In the genomic region with DNA sequence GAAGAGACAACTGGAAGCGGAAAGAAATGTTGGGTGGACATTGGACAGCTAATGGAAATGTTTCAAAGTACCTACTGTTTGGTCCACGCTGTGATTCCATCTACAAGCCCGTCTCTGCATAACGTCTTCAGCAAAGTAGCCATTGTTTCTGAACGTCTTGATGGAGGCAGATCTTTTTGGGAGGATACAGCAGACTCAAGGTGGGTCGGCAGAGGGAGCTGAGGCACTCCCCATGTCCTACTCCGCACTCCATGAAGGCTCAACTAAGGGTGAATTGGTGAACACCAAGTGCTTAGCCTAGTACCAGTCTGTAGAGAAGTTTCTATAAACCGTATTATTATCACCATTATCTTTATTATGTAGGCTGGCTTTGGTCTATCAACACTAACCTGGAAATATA, we compare ENCODE assay signal across 33 cellular contexts.
"Had no signal": no experiment of that assay in that cellular context is flagged by ENCODE, and none has a peak within 500 bp of the region (broad histone marks: within the 10 kb centered on the region; RNA-seq: fewer than 3 reads in every experiment).

No MANE protein-coding gene starts in this region.

- H3K36me3 ChIP-seq: ascending aorta, breast epithelium, cardiac muscle cell, esophagus squamous epithelium, gastroesophageal sphincter, WERI-Rb-1 had no signal

- H3K4me1 Mint-ChIP-seq: activated B cell treated with CpG ODN at 0.5 μM for 24 hours, T-helper 17 cell had no signal

- ATAC-seq: activated CD4-positive, CD25-positive, alpha-beta regulatory T cell treated with anti-CD3 and anti-CD28 coated beads, Interleukin-2, amount 50 U/mL, for 24 hours; activated naive CD4-positive, alpha-beta T cell treated with anti-CD3 and anti-CD28 coated beads, Interleukin-2, amount 50 U/mL, for 72 hours; activated T-cell treated with anti-CD3 and anti-CD28 coated beads, Interleukin-2, amount 50 U/mL, for 72 hours; gastroesophageal sphincter; T-helper 17 cell had no signal

- H3K4me1 ChIP-seq: ascending aorta, breast epithelium, esophagus squamous epithelium, gastroesophageal sphincter had no signal

- H3K27ac Mint-ChIP-seq: activated B cell treated with CpG ODN at 0.5 μM for 24 hours; activated CD4-positive, alpha-beta memory T cell treated with anti-CD3 and anti-CD28 coated beads, Interleukin-2, amount 10 ng/mL, durations not matched to agents 7 days and 5 days; activated CD4-positive, alpha-beta T cell treated with anti-CD3 and anti-CD28 coated beads, Interleukin-2, amount 10 ng/mL, durations not matched to agents 7 days and 5 days; activated naive CD4-positive, alpha-beta T cell treated with anti-CD3 and anti-CD28 coated beads, Interleukin-2, amount 10 ng/mL, durations not matched to agents 7 days and 5 days; activated naive CD4-positive, alpha-beta T cell treated with anti-CD3 and anti-CD28 coated beads, Interleukin-2, amount 50 U/mL, for 72 hours; activated naive CD8-positive, alpha-beta T cell treated with anti-CD3 and anti-CD28 coated beads, Interleukin-2, amount 10 ng/mL, durations not matched to agents 7 days and 5 days; activated T-cell treated with anti-CD3 and anti-CD28 coated beads, Interleukin-2, amount 50 U/mL, for 24 hours; activated T-cell treated with anti-CD3 and anti-CD28 coated beads, Interleukin-2, amount 50 U/mL, for 72 hours; dendritic cell treated with granulocyte-macrophage colony-stimulating factor and Interleukin-4, amounts not matched to agents 40 ng/mL and 50 ng/mL, for 4 days; T-helper 17 cell; T-helper 2 cell treated with Interferon-gamma antibody and Interleukin-4, amounts not matched to agents 5 μg/mL and 100 μg/mL, for 36 hours had no signal

- H3K36me3 Mint-ChIP-seq: activated naive CD4-positive, alpha-beta T cell treated with anti-CD3 and anti-CD28 coated beads, Interleukin-2, amount 10 ng/mL, durations not matched to agents 7 days and 5 days; activated naive CD8-positive, alpha-beta T cell treated with anti-CD3 and anti-CD28 coated beads, Interleukin-2, amount 10 ng/mL, durations not matched to agents 7 days and 5 days; brain had no signal

- H3K9me3 Mint-ChIP-seq: activated B cell treated with CpG ODN at 0.5 μM for 24 hours; activated CD4-positive, alpha-beta memory T cell treated with anti-CD3 and anti-CD28 coated beads, Interleukin-2, amount 10 ng/mL, durations not matched to agents 7 days and 5 days; activated CD4-positive, alpha-beta T cell treated with anti-CD3 and anti-CD28 coated beads, Interleukin-2, amount 10 ng/mL, durations not matched to agents 7 days and 5 days; activated naive CD4-positive, alpha-beta T cell treated with anti-CD3 and anti-CD28 coated beads, Interleukin-2, amount 10 ng/mL, durations not matched to agents 7 days and 5 days; activated naive CD4-positive, alpha-beta T cell treated with anti-CD3 and anti-CD28 coated beads, Interleukin-2, amount 50 U/mL, for 72 hours; activated naive CD8-positive, alpha-beta T cell treated with anti-CD3 and anti-CD28 coated beads, Interleukin-2, amount 10 ng/mL, durations not matched to agents 7 days and 5 days; activated T-cell treated with anti-CD3 and anti-CD28 coated beads, Interleukin-2, amount 50 U/mL, for 24 hours; activated T-cell treated with anti-CD3 and anti-CD28 coated beads, Interleukin-2, amount 50 U/mL, for 72 hours; brain; dendritic cell treated with granulocyte-macrophage colony-stimulating factor and Interleukin-4, amounts not matched to agents 40 ng/mL and 50 ng/mL, for 4 days; T-helper 2 cell treated with Interferon-gamma antibody and Interleukin-4, amounts not matched to agents 5 μg/mL and 100 μg/mL, for 36 hours had no signal

- H3K4me3 Mint-ChIP-seq: activated B cell treated with CpG ODN at 0.5 μM for 24 hours; activated CD4-positive, alpha-beta memory T cell treated with anti-CD3 and anti-CD28 coated beads, Interleukin-2, amount 10 ng/mL, durations not matched to agents 7 days and 5 days; activated CD4-positive, alpha-beta T cell treated with anti-CD3 and anti-CD28 coated beads, Interleukin-2, amount 10 ng/mL, durations not matched to agents 7 days and 5 days; activated naive CD4-positive, alpha-beta T cell treated with anti-CD3 and anti-CD28 coated beads, Interleukin-2, amount 10 ng/mL, durations not matched to agents 7 days and 5 days; activated naive CD8-positive, alpha-beta T cell treated with anti-CD3 and anti-CD28 coated beads, Interleukin-2, amount 10 ng/mL, durations not matched to agents 7 days and 5 days; activated T-cell treated with anti-CD3 and anti-CD28 coated beads, Interleukin-2, amount 50 U/mL, for 24 hours; brain; dendritic cell treated with granulocyte-macrophage colony-stimulating factor and Interleukin-4, amounts not matched to agents 40 ng/mL and 50 ng/mL, for 4 days; T-helper 17 cell; T-helper 2 cell treated with Interferon-gamma antibody and Interleukin-4, amounts not matched to agents 5 μg/mL and 100 μg/mL, for 36 hours had no signal

- H3K27me3 ChIP-seq: ascending aorta, breast epithelium, cardiac muscle cell, dorsolateral prefrontal cortex had no signal

- H3K4me3 ChIP-seq: ascending aorta, breast epithelium, cardiac muscle cell, coronary artery, dorsolateral prefrontal cortex, esophagus squamous epithelium, gastroesophageal sphincter had no signal

- H3K27ac ChIP-seq: ascending aorta, breast epithelium, cardiac muscle cell, coronary artery, esophagus squamous epithelium, gastroesophageal sphincter, WERI-Rb-1 had no signal

- H3K9me3 ChIP-seq: ascending aorta, breast epithelium, esophagus squamous epithelium, gastroesophageal sphincter had no signal

- DNase-seq: activated B cell treated with CpG ODN at 0.5 μM for 24 hours; activated CD4-positive, alpha-beta memory T cell treated with anti-CD3 and anti-CD28 coated beads, Interleukin-2, amount 10 ng/mL, durations not matched to agents 7 days and 5 days; activated CD4-positive, alpha-beta T cell treated with anti-CD3 and anti-CD28 coated beads, Interleukin-2, amount 10 ng/mL, durations not matched to agents 7 days and 5 days; activated CD4-positive, alpha-beta T cell treated with anti-CD3 and anti-CD28 coated beads, Interleukin-2, amount 50 U/mL, for 4 hours; activated CD8-positive, alpha-beta memory T cell treated with anti-CD3 and anti-CD28 coated beads, Interleukin-2, amount 50 U/mL, for 48 hours; activated gamma-delta T cell; activated naive CD4-positive, alpha-beta T cell; activated naive CD4-positive, alpha-beta T cell treated with anti-CD3 and anti-CD28 coated beads, Interleukin-2, amount 10 ng/mL, durations not matched to agents 7 days and 5 days; activated naive CD8-positive, alpha-beta T cell treated with anti-CD3 and anti-CD28 coated beads, Interleukin-2, amount 10 ng/mL, durations not matched to agents 7 days and 5 days; activated T-cell treated with anti-CD3 and anti-CD28 coated beads for 4 hours; activated T-cell treated with anti-CD3 and anti-CD28 coated beads, Interleukin-2, amount 50 U/mL, for 24 hours; activated T-cell treated with anti-CD3 and anti-CD28 coated beads, Interleukin-2, amount 50 U/mL, for 72 hours; central memory CD4-positive, alpha-beta T cell; cerebellar nuclear complex; dorsolateral prefrontal cortex; effector memory CD4-positive, alpha-beta T cell; erythroblast; esophagus squamous epithelium; foreskin melanocyte; T-helper 1 cell; T-helper 17 cell; T1000; WERI-Rb-1 had no signal
